ENCODE assay signal across 9 cellular contexts in genomic region chr5:10351882-10352395, GRCh38. TPM values are rescaled to one million over a fixed set of nuclear protein-coding genes. Genes with fewer than 3 reads are reported as not detected.
DNase-seq lines count a peak whose midpoint lies in the region; ATAC-seq and TF ChIP-seq lines count a peak whose summit lies in the region.
"Had no signal": no experiment of that assay in that cellular context is flagged by ENCODE, and none has a peak within 500 bp of the region (broad histone marks: within the 10 kb centered on the region; RNA-seq: fewer than 3 reads in every experiment).

No MANE protein-coding gene starts in this region.

- H3K27ac ChIP-seq in RWPE2 (ENCODE audit: poor library complexity, severe bottlenecking) (no peak overlapping the region), gastroesophageal sphincter (peak overlapping the region; percentile 31 to 96 (median 69)), spleen (peak overlapping the region in 5 of 8 donors; percentile 98 to 100 (median 99))

- TF ChIP-seq EP300 in gastroesophageal sphincter (IDR thresholded peaks at IDR 0.05) = no peak

- no peak for ATAC-seq in RWPE2 (ENCODE audit: low read depth)
- ATAC-seq in gastroesophageal sphincter = no peak
- ATAC-seq in HG03469 (IDR thresholded peaks at IDR 0.05; ENCODE audit: unreplicated experiment) = no peak

- H3K27me3 ChIP-seq in RWPE2 (ENCODE audit: insufficient read depth, poor library complexity, severe bottlenecking) (no peaks in the 10 kb centered on the region), gastroesophageal sphincter (no peaks in the 10 kb centered on the region), spleen (replicated peaks in 1 of 7) (no peaks in the 10 kb centered on the region)

- peaks cover 21% of the 10 kb centered on the region; the same call in 1 of the 2 replicates for H3K36me3 ChIP-seq in RWPE2 (ENCODE audit: low read depth)
- H3K36me3 ChIP-seq in gastroesophageal sphincter = no peaks in the 10 kb centered on the region
- H3K36me3 ChIP-seq in spleen = no peaks in the 10 kb centered on the region

- TF ChIP-seq CTCF in RWPE2 (IDR thresholded peaks at IDR 0.05; ENCODE audit: poor library complexity, severe bottlenecking) = no peak
- no peak for TF ChIP-seq CTCF in gastroesophageal sphincter (IDR thresholded peaks at IDR 0.05)
- TF ChIP-seq CTCF in spleen (IDR thresholded peaks at IDR 0.05 in 8 of 11, conservative IDR thresholded peaks at IDR 0.05 in 3 of 11) = no peak

- peaks cover 2% of the 10 kb centered on the region for H3K36me3 Mint-ChIP-seq in activated CD4-positive, alpha-beta T cell treated with anti-CD3 and anti-CD28 coated beads, Interleukin-2, amount 10 ng/mL, durations not matched to agents 7 days and 5 days (ENCODE audit: low read depth)

- no peak overlapping the region for H3K27ac Mint-ChIP-seq in activated CD4-positive, alpha-beta T cell treated with anti-CD3 and anti-CD28 coated beads, Interleukin-2, amount 10 ng/mL, durations not matched to agents 7 days and 5 days

- TF ChIP-seq POLR2A in gastroesophageal sphincter (IDR thresholded peaks at IDR 0.05) (no peak), spleen (IDR thresholded peaks at IDR 0.05) (no peak)

- no peaks in the 10 kb centered on the region for H3K27me3 Mint-ChIP-seq in activated CD4-positive, alpha-beta T cell treated with anti-CD3 and anti-CD28 coated beads, Interleukin-2, amount 10 ng/mL, durations not matched to agents 7 days and 5 days

- 84 to 88% methylated on average over 7 to 10 of the region's 12 CpGs for WGBS in gastroesophageal sphincter (ENCODE audit: low coverage in 1 of 2), 2 donors
- 93 to 96% (median 94%) methylated on average over 12 of the region's 12 CpGs for WGBS in spleen, 5 donors

- no peaks in the 10 kb centered on the region for H3K9me3 Mint-ChIP-seq in activated CD4-positive, alpha-beta T cell treated with anti-CD3 and anti-CD28 coated beads, Interleukin-2, amount 10 ng/mL, durations not matched to agents 7 days and 5 days

- intact Hi-C loops in spleen (cut with DNase I; ENCODE audit: low total_unique reads) = loop anchor here (5.0 kb wide), 1 partner anchor 410 kb away; the partner anchor contains the start of gene DAP

- CTCF ChIA-PET in activated CD4-positive, alpha-beta T cell treated with anti-CD3 and anti-CD28 coated beads, Interleukin-2, amount 10 ng/mL, durations not matched to agents 7 days and 5 days (lab: Charles Lee) = interaction anchor here (1.7 kb wide), 1 partner anchor 16 kb away, joined by 4 read pairs; no protein-coding TSS in a partner anchor

- H3K4me1 ChIP-seq in RWPE2 (ENCODE audit: insufficient read depth, poor library complexity, severe bottlenecking) (peaks cover 20% of the 10 kb centered on the region), gastroesophageal sphincter (peaks cover 0 to 38% (median 9%) of the 10 kb centered on the region in 3 donors), spleen (peaks cover 12 to 43% (median 30%) of the 10 kb centered on the region in 6 donors)

- peak overlapping the region; percentile 84 for H3K4me3 Mint-ChIP-seq in activated CD4-positive, alpha-beta T cell treated with anti-CD3 and anti-CD28 coated beads, Interleukin-2, amount 10 ng/mL, durations not matched to agents 7 days and 5 days

- no peak for DNase-seq in activated CD4-positive, alpha-beta T cell treated with anti-CD3 and anti-CD28 coated beads, Interleukin-2, amount 10 ng/mL, durations not matched to agents 7 days and 5 days
- DNase-seq in activated CD4-positive, alpha-beta T cell treated with anti-CD3 and anti-CD28 coated beads for 4 hours = no peak
- peak; percentile 23 for DNase-seq in RWPE2 (ENCODE audit: low spot score)
- no peak for DNase-seq in spleen
- no peak for DNase-seq in NCI-H226
- no peak for DNase-seq in DMS53 (lab: John Stamatoyannopoulos, UW)
- DNase-seq: NCI-H2029 had no signal

- POLR2A ChIA-PET in activated CD4-positive, alpha-beta T cell treated with anti-CD3 and anti-CD28 coated beads, Interleukin-2, amount 10 ng/mL, durations not matched to agents 7 days and 5 days (lab: Charles Lee) = no interaction called here

- H3K9me3 ChIP-seq in RWPE2 (ENCODE audit: severe bottlenecking) (no peaks in the 10 kb centered on the region), gastroesophageal sphincter (no peaks in the 10 kb centered on the region), spleen (no peaks in the 10 kb centered on the region)

- peaks cover 28% of the 10 kb centered on the region for H3K4me1 Mint-ChIP-seq in activated CD4-positive, alpha-beta T cell treated with anti-CD3 and anti-CD28 coated beads, Interleukin-2, amount 10 ng/mL, durations not matched to agents 7 days and 5 days

- H3K4me3 ChIP-seq in RWPE2 (ENCODE audit: severe bottlenecking) (no peak overlapping the region), gastroesophageal sphincter (no peak overlapping the region), spleen (peak overlapping the region in 1 of 8 donors; percentile 9)

RNA-seq across cellular contexts. Expression of gene MARCHF6, which starts 1.6 kb away (rescaled TPM):
- 10 to 100 TPM; 84.7 to 93.6 TPM for total RNA-seq in activated CD4-positive, alpha-beta T cell treated with anti-CD3 and anti-CD28 coated beads, Interleukin-2, amount 10 ng/mL, durations not matched to agents 7 days and 5 days
- 100 to 1,000 TPM in 2 of 4 donors, 10 to 100 TPM in 2; 69.9 to 106 (median 93.9) TPM for total RNA-seq in gastroesophageal sphincter
- total RNA-seq in spleen = 100 to 1,000 TPM; 104 to 168 (median 123) TPM
- polyA plus RNA-seq in spleen = 10 to 100 TPM; 62.0 to 95.6 (median 72.1) TPM

RNA-seq across cellular contexts. Expression of gene CMBL, which starts 44.2 kb away (rescaled TPM):
- 1 to 10 TPM in 1 of 2 experiments, under 1 TPM in 1; 0.64 to 1.4 TPM for total RNA-seq in activated CD4-positive, alpha-beta T cell treated with anti-CD3 and anti-CD28 coated beads, Interleukin-2, amount 10 ng/mL, durations not matched to agents 7 days and 5 days
- total RNA-seq in gastroesophageal sphincter (1 to 10 TPM; 2.2 to 7.7 (median 4.4) TPM), spleen (10 to 100 TPM in 1 of 7 donors, 1 to 10 TPM in 6; 3.1 to 11.2 (median 4.8) TPM)
- 1 to 10 TPM; 1.3 to 4.7 (median 2.5) TPM for polyA plus RNA-seq in spleen
